In genomic region chr15:74842581-74843444, GRCh38 we compare ENCODE assay signal across 8 cellular contexts. TPM values are rescaled to one million over a fixed set of nuclear protein-coding genes. Genes with fewer than 3 reads are reported as not detected.
DNase-seq lines count a peak whose midpoint lies in the region; ATAC-seq and TF ChIP-seq lines count a peak whose summit lies in the region.

Gene ULK3 (minus strand): TSS chr15:74843156. CDS start chr15:74843105, 51 bp downstream.

- H3K4me3 ChIP-seq in Peyer's patch (peak within 1 kb of the TSS; percentile 55 to 88 (median 82)), muscle layer of colon (ENCODE audit: low read depth in 1 of 2, low read length in 2 of 2) (peak within 1 kb of the TSS; percentile 34 to 78)

- H3K36me3 ChIP-seq in KOPT-K1 (ENCODE audit: insufficient read depth, low read length) (peaks cover 31% of the 10 kb centered on the region), Peyer's patch (peaks cover 0 to 47% (median 0%) of the 10 kb centered on the region in 3 donors), muscle layer of colon (ENCODE audit: insufficient read depth, low read length) (peaks cover 40% of the 10 kb centered on the region)

- ATAC-seq in GM21786 (IDR thresholded peaks at IDR 0.05; ENCODE audit: unreplicated experiment) (peak; percentile 66), esophagus mucosa (peak; percentile 89)

- TF ChIP-seq CTCF in Peyer's patch (IDR thresholded peaks at IDR 0.05): peak; percentile 74 to 97 (median 94)

- DNase-seq in DMS79 (lab: John Stamatoyannopoulos, UW) (peak; percentile 55), Peyer's patch (peak; percentile 93 to 97 (median 94))
- peak; percentile 95 to 96 for DNase-seq in activated T-cell treated with anti-CD3 and anti-CD28 coated beads, Interleukin-2, amount 50 U/mL, for 48 hours
- DNase-seq in stimulated activated CD8-positive, alpha-beta memory T cell treated with anti-CD3 and anti-CD28 coated beads, Interleukin-7, amount 100 ng/mL, for 24 hours (ENCODE audit: low read depth): peak; percentile 82

- H3K9me3 ChIP-seq in KOPT-K1 (ENCODE audit: insufficient read depth, low read length, poor library complexity, severe bottlenecking) (no peaks in the 10 kb centered on the region), Peyer's patch (no peaks in the 10 kb centered on the region), muscle layer of colon (ENCODE audit: low read length) (no peaks in the 10 kb centered on the region)

- H3K4me1 ChIP-seq in Peyer's patch (peaks cover 0 to 30% (median 15%) of the 10 kb centered on the region in 4 donors), muscle layer of colon (ENCODE audit: insufficient read depth, low read length) (peaks cover 25% of the 10 kb centered on the region)

- H3K27me3 ChIP-seq in Peyer's patch (no peaks in the 10 kb centered on the region), muscle layer of colon (ENCODE audit: control insufficient read depth in 1 of 2, insufficient read depth in 2 of 2, low read length in 2 of 2) (no peaks in the 10 kb centered on the region)

- H3K27ac ChIP-seq in KOPT-K1 (ENCODE audit: low read depth, low read length, poor library complexity, severe bottlenecking) (peak within 1 kb of the TSS; percentile 76), Peyer's patch (peak within 1 kb of the TSS; percentile 77 to 92 (median 91)), muscle layer of colon (ENCODE audit: low read depth, low read length) (peak within 1 kb of the TSS; percentile 79)

- peak within 1 kb of the TSS; percentile 71 for H3K9ac ChIP-seq in muscle layer of colon (ENCODE audit: low read length)

- peak; percentile 66 to 72 for TF ChIP-seq POLR2A in Peyer's patch (IDR thresholded peaks at IDR 0.05)

RNA-seq across cellular contexts. Expression of gene ULK3, which starts in this region (rescaled TPM):
- 100 to 1,000 TPM; 194 to 508 (median 288) TPM for total RNA-seq in Peyer's patch
- 43.3 TPM for total RNA-seq in esophagus mucosa

Comparison
In these comparisons a context has a peak if more than half of its experiments do, and no peak if none do; other contexts are left out.
1. Peak in every context shown above with its lines: DNase-seq, ATAC-seq, H3K4me3 ChIP-seq and H3K27ac ChIP-seq.